In the genomic region with DNA sequence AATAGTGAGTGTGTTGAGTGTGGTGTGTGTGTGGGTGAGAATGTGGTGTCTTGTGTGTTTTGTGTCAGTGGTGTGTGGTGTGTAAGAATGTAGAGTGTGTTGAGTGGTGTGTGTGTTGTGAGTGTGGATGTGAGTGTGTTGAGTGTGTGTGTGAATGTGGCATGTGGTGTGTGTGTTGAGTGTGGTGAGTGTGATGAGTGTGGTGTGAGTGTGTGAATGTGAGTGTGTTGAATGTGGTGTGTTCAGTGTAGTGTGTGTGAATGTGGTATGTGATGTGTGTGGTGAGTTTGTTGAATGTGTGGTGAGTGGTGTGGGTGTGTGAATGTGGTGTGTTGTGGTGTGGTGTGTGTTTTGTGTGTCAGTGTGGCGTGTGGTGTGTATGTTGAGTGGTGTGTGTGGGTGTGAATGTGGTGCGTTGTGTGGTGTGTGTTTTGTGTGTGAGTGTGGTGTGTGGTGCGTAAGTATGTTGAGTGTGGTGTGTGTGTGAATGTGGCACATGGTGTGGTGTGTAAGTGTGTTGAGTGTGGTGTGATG, we compare ENCODE assay signal across 22 cellular contexts.
DNase-seq lines count a peak whose midpoint lies in the region; ATAC-seq, FAIRE-seq and TF ChIP-seq lines count a peak whose summit lies in the region.
"Had no signal": no experiment of that assay in that cellular context is flagged by ENCODE, and none has a peak within 500 bp of the region (broad histone marks: within the 10 kb centered on the region; RNA-seq: fewer than 3 reads in every experiment).

No MANE protein-coding gene starts in this region.

- POLR2A ChIA-PET in HepG2 (lab: Yijun Ruan, JAX) (no interaction called here), RWPE1 (lab: Yijun Ruan, JAX; ENCODE audit: low non-redundant PET) (no interaction called here), H1 (lab: Charles Lee; ENCODE audit: partially characterized antibody) (no interaction called here), SK-N-SH (lab: Yijun Ruan, JAX) (no interaction called here)

- H3K4me2 ChIP-seq in HepG2 (ENCODE audit: low read depth, low read length) (no peak overlapping the region), H1 (ENCODE audit: insufficient read depth in 1 of 2, low read depth in 2 of 2, low read length in 2 of 2) (no peak overlapping the region), trophoblast cell (ENCODE audit: low read length) (no peak overlapping the region), SK-N-SH (no peak overlapping the region)
- H3K4me2 ChIP-seq: BLaER1 had no signal

- BruUV-seq in HepG2 (replicated peaks; lab: Mats Ljungman, UMichigan) = no TSS peak

- H3K14ac ChIP-seq in H1 (ENCODE audit: insufficient read length) (no peak overlapping the region), trophoblast cell (ENCODE audit: low read length) (no peak overlapping the region)

- peak overlapping the region; percentile 99 for H3K56ac ChIP-seq in H1 (replicated peaks; ENCODE audit: insufficient read length, low read depth, low read length)

- 58% methylated on average over 3 of the region's 3 CpGs for WGBS in HepG2 (ENCODE audit: low lambda C conversion rate)
- WGBS in right lobe of liver (ENCODE audit: insufficient coverage, low coverage, low lambda C conversion rate, missing lambda C conversion rate) = 46% methylated on average over 2 of the region's 3 CpGs
- 57 to 100% methylated on average over 1 to 3 of the region's 3 CpGs for WGBS in H1 (ENCODE audit: extremely low coverage in 1 of 2, insufficient coverage in 1 of 2, insufficient read length in 1 of 2, insufficient replicate concordance in 2 of 2, low coverage in 1 of 2, low lambda C conversion rate in 2 of 2, missing lambda C conversion rate in 1 of 2), 2 experiments
- WGBS in trophoblast cell (ENCODE audit: extremely low coverage, insufficient coverage, insufficient read length) = 100% methylated on average over 3 of the region's 3 CpGs
- 54% methylated on average over 3 of the region's 3 CpGs for WGBS in SK-N-SH (ENCODE audit: low lambda C conversion rate)

- peaks cover 2 to 35% of the 10 kb centered on the region in 2 experiments; a peak in 4 of 5 replicates for H3K27me3 ChIP-seq in HepG2 (ENCODE audit: control insufficient read depth in 1 of 2, insufficient read depth in 2 of 2, low read length in 2 of 2)
- no peaks in the 10 kb centered on the region for H3K27me3 ChIP-seq in right lobe of liver
- peaks cover 0 to 4% (median 0%) of the 10 kb centered on the region in 4 experiments; a peak in 1 of 7 replicates for H3K27me3 ChIP-seq in H1 (replicated peaks in 1 of 4; ENCODE audit: control insufficient read depth in 3 of 4, extremely low read depth in 1 of 4, insufficient read depth in 3 of 4, low read length in 3 of 4)
- H3K27me3 ChIP-seq in trophoblast cell (ENCODE audit: insufficient read depth, low read length) = no peaks in the 10 kb centered on the region
- H3K27me3 ChIP-seq in lower lobe of right lung (ENCODE audit: low read depth) = no peaks in the 10 kb centered on the region
- H3K27me3 ChIP-seq in SK-N-SH (ENCODE audit: insufficient read depth) = no peaks in the 10 kb centered on the region
- H3K27me3 ChIP-seq: BLaER1 had no signal

- H4K8ac ChIP-seq in H1 (ENCODE audit: extremely low read depth, insufficient read depth, low read length) = no peak overlapping the region
- no peak overlapping the region for H4K8ac ChIP-seq in trophoblast cell (ENCODE audit: low read depth, low read length)

- TF ChIP-seq POLR2A in HepG2 (IDR thresholded peaks at IDR 0.05; ENCODE audit: insufficient read depth in 1 of 2, low read depth in 2 of 2, low read length in 2 of 2) (no peak), right lobe of liver (IDR thresholded peaks at IDR 0.05) (no peak), H1 (IDR thresholded peaks at IDR 0.05; ENCODE audit: control extremely low read depth in 1 of 2, low read depth in 2 of 2, low read length in 2 of 2) (no peak)

- H4K20me1 ChIP-seq in HepG2 (ENCODE audit: insufficient read depth, low read length) (no peaks in the 10 kb centered on the region), H1 (replicated peaks in 1 of 2; ENCODE audit: control insufficient read depth in 1 of 2, insufficient read depth in 2 of 2, low read length in 2 of 2) (peaks cover 0 to 14% of the 10 kb centered on the region in 2 experiments), SK-N-SH (ENCODE audit: insufficient read depth) (no peaks in the 10 kb centered on the region)
- H4K20me1 ChIP-seq: BLaER1 had no signal

- in situ Hi-C loops in HepG2 (cut with HindIII; ENCODE audit: extremely low pct_ligation_motif_present, low pct_unique_long_range_greater_than_20kb) = no loop called here

- TF ChIP-seq EP300 in HepG2 (IDR thresholded peaks at IDR 0.05; ENCODE audit: low read depth in 2 of 2, low read length in 2 of 2) (no peak), HepG2 (CRISPR knock-in tag; IDR thresholded peaks at IDR 0.05; ENCODE audit: borderline replicate concordance) (no peak), H1 (IDR thresholded peaks at IDR 0.05; ENCODE audit: borderline replicate concordance in 1 of 2, low read depth in 2 of 2, low read length in 2 of 2) (no peak), SK-N-SH (IDR thresholded peaks at IDR 0.05; ENCODE audit: borderline replicate concordance in 1 of 2, low read depth in 1 of 2, low read length in 1 of 2) (no peak)

- H3K23ac ChIP-seq in H1 (ENCODE audit: insufficient read length) (no peak overlapping the region), trophoblast cell (ENCODE audit: low read length) (peak overlapping the region; percentile 3)

- H2BK12ac ChIP-seq in H1 (ENCODE audit: low read depth, low read length) (peak overlapping the region; percentile 87; the same call in 1 of the 2 replicates), trophoblast cell (ENCODE audit: low read length) (no peak overlapping the region)

- TF ChIP-seq CTCF in HepG2 (CRISPR knock-in tag; IDR thresholded peaks at IDR 0.05) (no peak), right lobe of liver (IDR thresholded peaks at IDR 0.05) (no peak), RWPE1 (conservative IDR thresholded peaks at IDR 0.05; ENCODE audit: low read depth) (no peak), H1 (IDR thresholded peaks at IDR 0.05; ENCODE audit: control extremely low read depth in 1 of 3, insufficient read depth in 1 of 3, low read depth in 1 of 3, low read length in 3 of 3) (no peak), lower lobe of right lung (IDR thresholded peaks at IDR 0.05) (no peak), SK-N-SH (IDR thresholded peaks at IDR 0.05) (no peak)

- ATAC-seq in HepG2 (no peak), right lobe of liver (no peak), lower lobe of right lung (no peak)
- ATAC-seq: CD8-positive, alpha-beta T cell; HCT116 had no signal

- no peak overlapping the region for H3K18ac ChIP-seq in H1 (ENCODE audit: extremely low read depth, low read length)
- no peak overlapping the region for H3K18ac ChIP-seq in trophoblast cell (ENCODE audit: low read length)

- no peaks in the 10 kb centered on the region; the same call in none of the 2 replicates for H3K79me1 ChIP-seq in H1 (ENCODE audit: low read depth, low read length)
- no peaks in the 10 kb centered on the region for H3K79me1 ChIP-seq in trophoblast cell (ENCODE audit: low read length)

- H2BK15ac ChIP-seq in H1 (ENCODE audit: low read length) = peak overlapping the region; percentile 66

- H4K5ac ChIP-seq in H1 (ENCODE audit: insufficient read length, low read depth, low read length) = no peak overlapping the region

- H4K12ac ChIP-seq in trophoblast cell (ENCODE audit: low read depth, low read length) = no peak overlapping the region

- H4K91ac ChIP-seq in H1 (replicated peaks; ENCODE audit: insufficient read length, low read length) (peak overlapping the region; percentile 80), trophoblast cell (ENCODE audit: low read depth, low read length) (no peak overlapping the region)

- FAIRE-seq in HepG2 (lab: Jason Lieb, UNC) (no peak), H1 (lab: Jason Lieb, UNC) (no peak)
- FAIRE-seq: A204.1, G401.6 had no signal

- no peak for TF ChIP-seq RAD21 in HepG2 (CRISPR knock-in tag; IDR thresholded peaks at IDR 0.05)
- no peak for TF ChIP-seq RAD21 in H1 (IDR thresholded peaks at IDR 0.05 in 1 of 2, conservative IDR thresholded peaks at IDR 0.05 in 1 of 2; ENCODE audit: low read depth in 2 of 2, low read length in 2 of 2)
- TF ChIP-seq RAD21 in SK-N-SH (IDR thresholded peaks at IDR 0.05; ENCODE audit: low read length) = no peak

- no peak overlapping the region for H2BK120ac ChIP-seq in H1 (replicated peaks; ENCODE audit: low read depth, low read length)
- no peak overlapping the region for H2BK120ac ChIP-seq in trophoblast cell (ENCODE audit: insufficient read depth, low read length, poor library complexity)

- no peaks in the 10 kb centered on the region for H3K79me2 ChIP-seq in HepG2 (ENCODE audit: insufficient read depth, low read length)
- no peaks in the 10 kb centered on the region for H3K79me2 ChIP-seq in H1 (ENCODE audit: control insufficient read depth in 1 of 2, insufficient read depth in 2 of 2, low read length in 2 of 2)
- no peaks in the 10 kb centered on the region for H3K79me2 ChIP-seq in trophoblast cell (ENCODE audit: control insufficient read depth, insufficient read depth, low read length, poor library complexity)
- no peaks in the 10 kb centered on the region for H3K79me2 ChIP-seq in SK-N-SH (ENCODE audit: insufficient read depth)

- H3K23me2 ChIP-seq in H1 (ENCODE audit: low read depth, low read length) = peaks cover 16% of the 10 kb centered on the region

- no peak overlapping the region for H3K27ac ChIP-seq in HepG2 (ENCODE audit: extremely low read length, insufficient read depth, low read length)
- H3K27ac ChIP-seq in right lobe of liver = no peak overlapping the region
- peak overlapping the region; percentile 40 for H3K27ac ChIP-seq in RWPE1
- H3K27ac ChIP-seq in H1 (ENCODE audit: low read depth, low read length) = no peak overlapping the region
- H3K27ac ChIP-seq in trophoblast cell (ENCODE audit: low read depth, low read length) = no peak overlapping the region
- no peak overlapping the region for H3K27ac ChIP-seq in lower lobe of right lung
- H3K27ac ChIP-seq in SK-N-SH (ENCODE audit: low read depth in 2 of 2, low read length in 1 of 2) = no peak overlapping the region
- H3K27ac ChIP-seq: 22Rv1, BLaER1, C4-2B had no signal

- no peak overlapping the region for H3K9ac ChIP-seq in HepG2 (ENCODE audit: insufficient read depth, low read depth, low read length)
- H3K9ac ChIP-seq in H1 (replicated peaks in 1 of 4; ENCODE audit: extremely low read depth in 1 of 4, low read depth in 3 of 4, low read length in 3 of 4) = peak overlapping the region in 1 of 4 experiments; percentile 11; a peak in 1 of 7 replicates
- no peak overlapping the region for H3K9ac ChIP-seq in trophoblast cell (ENCODE audit: low read length)
- no peak overlapping the region for H3K9ac ChIP-seq in SK-N-SH
- H3K9ac ChIP-seq: BLaER1 had no signal

- peaks cover 18% of the 10 kb centered on the region for H3F3A ChIP-seq in SK-N-SH (replicated peaks; ENCODE audit: insufficient read depth)

- H3K9me3 ChIP-seq in HepG2 (ENCODE audit: low read length) (no peaks in the 10 kb centered on the region), right lobe of liver (no peaks in the 10 kb centered on the region), H1 (ENCODE audit: insufficient read depth in 2 of 2, low read depth in 1 of 2, low read length in 1 of 2) (no peaks in the 10 kb centered on the region), trophoblast cell (ENCODE audit: insufficient read depth, low read depth, low read length) (peaks cover 17% of the 10 kb centered on the region), lower lobe of right lung (peaks cover 4% of the 10 kb centered on the region), SK-N-SH (no peaks in the 10 kb centered on the region)

- H2BK5ac ChIP-seq in H1 (ENCODE audit: low read depth, low read length) (peak overlapping the region; percentile 40), trophoblast cell (ENCODE audit: low read depth, low read length, poor library complexity) (no peak overlapping the region)

- intact Hi-C loops in HepG2 (cut with micrococcal nuclease; ENCODE audit: unreplicated experiment) = no loop called here
- intact Hi-C loops in right lobe of liver (cut with DNase I) = no loop called here
- intact Hi-C loops in lower lobe of right lung (cut with DNase I) = no loop called here

- H3K4ac ChIP-seq in H1 (replicated peaks; ENCODE audit: insufficient read length, low read depth, low read length) = no peak overlapping the region
- no peak overlapping the region for H3K4ac ChIP-seq in trophoblast cell (ENCODE audit: low read depth, low read length)

- no peaks in the 10 kb centered on the region for H3K9me2 ChIP-seq in SK-N-SH

- H2AFZ ChIP-seq in HepG2 (ENCODE audit: low read length) = no peak overlapping the region
- no peak overlapping the region for H2AFZ ChIP-seq in H1 (ENCODE audit: low read length)
- H2AFZ ChIP-seq in trophoblast cell (ENCODE audit: insufficient read depth, low read length, poor library complexity) = no peak overlapping the region
- no peak overlapping the region for H2AFZ ChIP-seq in SK-N-SH (ENCODE audit: low read depth)

- H3K36me3 ChIP-seq in HepG2 (replicated peaks in 1 of 2; ENCODE audit: control insufficient read depth in 1 of 2, insufficient read depth in 2 of 2, low read length in 2 of 2) = no peaks in the 10 kb centered on the region
- H3K36me3 ChIP-seq in right lobe of liver = no peaks in the 10 kb centered on the region
- H3K36me3 ChIP-seq in H1 (ENCODE audit: control insufficient read depth in 2 of 4, insufficient read depth in 4 of 4, low read length in 3 of 4) = no peaks in the 10 kb centered on the region
- H3K36me3 ChIP-seq in trophoblast cell (ENCODE audit: control insufficient read depth in 1 of 2, insufficient read depth in 2 of 2, low read length in 2 of 2) = no peaks in the 10 kb centered on the region
- H3K36me3 ChIP-seq in lower lobe of right lung = no peaks in the 10 kb centered on the region
- H3K36me3 ChIP-seq in SK-N-SH (replicated peaks in 1 of 2; ENCODE audit: control insufficient read depth in 1 of 2, insufficient read depth in 2 of 2, low read length in 1 of 2) = no peaks in the 10 kb centered on the region
- H3K36me3 ChIP-seq: BLaER1 had no signal

- H3K4me3 ChIP-seq in HepG2 (replicated peaks in 1 of 3; ENCODE audit: insufficient read depth in 1 of 3, low read depth in 2 of 3, low read length in 3 of 3) (no peak overlapping the region), right lobe of liver (no peak overlapping the region), H1 (ENCODE audit: extremely low read depth in 1 of 4, insufficient read depth in 2 of 4, low read depth in 3 of 4, low read length in 4 of 4) (no peak overlapping the region), trophoblast cell (ENCODE audit: low read depth, low read length) (peak overlapping the region; percentile 45), lower lobe of right lung (no peak overlapping the region), SK-N-SH (ENCODE audit: low read depth in 2 of 2, low read length in 1 of 2) (no peak overlapping the region)
- H3K4me3 ChIP-seq: BLaER1 had no signal

- DNase-seq in HepG2 (ENCODE audit: low spot score) (no peak), right lobe of liver (no peak), RWPE1 (ENCODE audit: low spot score) (no peak), H1 (ENCODE audit: low read depth in 1 of 2, low spot score in 2 of 2) (no peak), trophoblast cell (no peak), lower lobe of right lung (no peak), SK-N-SH (no peak), NCI-H2227 (lab: John Stamatoyannopoulos, UW; ENCODE audit: unreplicated experiment) (no peak)
- DNase-seq: Caco-2; CD4-positive, CD25-positive, alpha-beta regulatory T cell; CD8-positive, alpha-beta T cell; DMS153; DND-41; GOT3; H7; HFFc6 had no signal

- H2AK5ac ChIP-seq in H1 (ENCODE audit: low read depth, low read length) (peak overlapping the region; percentile 99), trophoblast cell (ENCODE audit: low read length) (no peak overlapping the region)

- CTCF ChIA-PET in HepG2 (lab: Yijun Ruan, JAX; ENCODE audit: low intra/inter-chr PET ratio, low total read pairs) (no interaction called here), RWPE1 (lab: Yijun Ruan, JAX) (no interaction called here), H1 (lab: Charles Lee; ENCODE audit: partially characterized antibody) (interaction anchor here (2.2 kb wide), 1 partner anchor 29 kb away, joined by 8 read pairs; no protein-coding TSS in a partner anchor), SK-N-SH (lab: Yijun Ruan, JAX) (no interaction called here)

- no peak overlapping the region; the same call in 1 of the 2 replicates for H2BK20ac ChIP-seq in H1 (ENCODE audit: low read length)

- H3K4me1 ChIP-seq in HepG2 (ENCODE audit: insufficient read depth, low read length) (peaks cover 13% of the 10 kb centered on the region; the same call in 1 of the 2 replicates), right lobe of liver (no peaks in the 10 kb centered on the region), H1 (replicated peaks in 1 of 4; ENCODE audit: control insufficient read depth in 3 of 4, insufficient read depth in 4 of 4, low read length in 3 of 4) (peaks cover 0 to 7% (median 4%) of the 10 kb centered on the region in 4 experiments; a peak in 6 of 7 replicates), trophoblast cell (ENCODE audit: control insufficient read depth in 1 of 2, insufficient read depth in 2 of 2, low read length in 2 of 2) (no peaks in the 10 kb centered on the region), lower lobe of right lung (peaks cover 15% of the 10 kb centered on the region), SK-N-SH (ENCODE audit: control insufficient read depth in 1 of 2, insufficient read depth in 2 of 2, low read depth in 1 of 2, low read length in 1 of 2) (peaks cover 0 to 10% of the 10 kb centered on the region in 2 experiments; a peak in 1 of 4 replicates)
- H3K4me1 ChIP-seq: Caco-2 had no signal
